24 cellular contexts compared by ENCODE assay signal in the genomic region with DNA sequence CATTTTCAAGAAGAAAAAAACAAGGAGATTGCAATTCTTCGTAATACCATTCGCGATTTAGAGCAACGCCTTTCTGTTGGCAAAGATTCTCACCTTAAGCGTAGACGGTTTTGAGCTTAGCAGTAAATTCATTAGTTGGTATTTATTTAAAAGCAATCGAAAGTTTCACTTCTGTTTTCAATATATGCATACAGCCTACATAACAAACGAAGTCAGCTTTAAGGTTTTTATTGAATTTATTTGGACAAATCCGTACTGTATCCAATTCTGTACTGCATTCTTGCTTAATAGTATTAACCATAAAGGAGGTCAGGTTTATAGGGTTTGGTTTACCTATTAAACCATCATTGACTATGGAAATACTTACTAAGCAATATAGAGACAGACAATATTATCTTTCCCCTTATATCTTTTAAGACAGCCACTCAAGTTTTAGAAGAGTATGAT. TPM values are rescaled to one million over a fixed set of nuclear protein-coding genes. Genes with fewer than 3 reads are reported as not detected.
"Had no signal": no experiment of that assay in that cellular context is flagged by ENCODE, and none has a peak within 500 bp of the region (broad histone marks: within the 10 kb centered on the region; RNA-seq: fewer than 3 reads in every experiment).

No MANE protein-coding gene starts in this region.

- ATAC-seq: SK-N-SH treated with all-trans-retinoic acid at 6 μM for 48 hours had no signal

- H3K4me2 ChIP-seq: PC-9 had no signal

- H2AFZ ChIP-seq: PC-9 had no signal

- H3K27me3 ChIP-seq: MG63, Peyer's patch had no signal

- DNase-seq: Karpas-422, KG1, MG63, NCI-H1092, NCI-H1105 treated with DMSO at 0.1 percent for 48 hours, NCI-H1417 treated with DMSO at 0.1 percent for 48 hours, NCI-H146, NCI-H1694 treated with DMSO at 0.1 percent for 48 hours, NCI-H1930, NCI-H2081, NCI-H2107, NCI-H2227 treated with DMSO at 0.1 percent for 48 hours, NCI-H524, NCI-H526 treated with DMSO at 0.1 percent for 48 hours, NCI-H748 treated with DMSO at 0.1 percent for 48 hours, OCI-M1, PC-9, Peyer's patch, Right ventricle myocardium superior, SIG-M5, T-helper 1 cell had no signal

- H3K27ac ChIP-seq: PC-9, Peyer's patch had no signal

- H3K4me1 ChIP-seq: Peyer's patch had no signal

- H3K9me3 ChIP-seq: Peyer's patch had no signal

- H3K4me3 ChIP-seq: MG63, PC-9, Peyer's patch had no signal

RNA-seq across cellular contexts. Expression of a gene that starts 12.0 kb away (rescaled TPM):
- total RNA-seq: HT1080 had no signal

RNA-seq across cellular contexts. Expression of a gene that starts 43.1 kb away (rescaled TPM):
- total RNA-seq: HT1080, NCI-H460 had no signal
